ENCODE assay signal across 8 cellular contexts in the genomic region with DNA sequence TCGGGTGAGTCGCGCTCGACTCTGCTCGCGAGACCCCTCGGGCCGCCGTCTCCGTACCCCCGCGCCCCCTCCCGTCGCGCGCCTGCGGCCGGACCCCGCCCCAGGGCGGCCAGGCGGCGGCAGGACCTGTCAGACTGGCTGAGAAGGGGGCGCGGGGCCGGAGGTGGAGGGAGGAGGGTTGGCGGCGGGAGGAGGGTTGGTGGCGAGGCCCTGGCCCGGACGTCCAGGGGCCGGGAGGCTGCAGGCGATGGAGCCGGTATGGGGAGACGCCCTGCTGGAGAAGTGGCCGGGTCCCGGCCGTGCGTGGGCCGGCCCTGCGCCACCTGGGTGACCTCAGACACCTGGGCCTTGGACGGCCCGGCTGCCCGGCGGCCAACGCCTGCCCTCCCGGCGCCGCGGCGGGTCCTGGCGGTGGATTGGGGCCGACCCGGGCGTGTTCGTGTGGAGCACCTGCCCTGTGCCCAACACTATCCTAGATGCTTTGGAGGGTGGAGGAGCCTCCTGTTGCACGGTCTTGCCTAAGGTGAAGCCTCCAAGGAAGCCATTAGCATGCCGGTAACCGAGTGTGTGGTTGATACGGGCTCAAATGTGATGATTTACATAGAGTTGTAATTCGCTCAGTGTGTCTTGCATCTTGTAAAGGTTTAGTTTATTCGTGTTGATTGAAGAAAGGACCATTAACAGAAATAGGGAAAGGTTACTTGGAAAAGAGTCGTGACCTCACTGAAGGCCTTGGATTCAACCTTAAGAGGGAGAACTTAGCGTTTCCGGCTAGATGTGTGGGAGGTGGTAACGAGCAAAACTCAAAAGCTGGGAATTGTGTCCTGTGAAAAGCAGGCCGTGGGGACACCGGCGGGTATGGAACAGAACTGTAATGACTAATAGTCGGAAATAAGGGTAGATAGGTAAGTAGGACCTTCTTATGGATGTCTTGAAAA. TPM values are rescaled to one million over a fixed set of nuclear protein-coding genes. Genes with fewer than 3 reads are reported as not detected.
DNase-seq lines count a peak whose midpoint lies in the region; ATAC-seq, FAIRE-seq and TF ChIP-seq lines count a peak whose summit lies in the region.

No MANE protein-coding gene starts in this region.

- no peaks in the 10 kb centered on the region for H3K4me1 ChIP-seq in BE2C

- no peaks in the 10 kb centered on the region for H3K27me3 Mint-ChIP-seq in activated CD4-positive, alpha-beta T cell treated with anti-CD3 and anti-CD28 coated beads, Interleukin-2, amount 10 ng/mL, durations not matched to agents 24 days and 14 days
- no peaks in the 10 kb centered on the region for H3K27me3 Mint-ChIP-seq in naive thymus-derived CD8-positive, alpha-beta T cell

- peak overlapping the region; percentile 97 for H3K27ac ChIP-seq in epithelial cell of prostate

- POLR2A ChIA-PET in naive thymus-derived CD8-positive, alpha-beta T cell (lab: Charles Lee): interaction anchor here (0.5 to 5.3 kb wide), 20 partner anchors 9 to 403 kb away, joined by 3 to 244 read pairs (median 5); partner anchors contain the start of gene MYL12A

- H3K9me3 Mint-ChIP-seq in activated CD4-positive, alpha-beta T cell treated with anti-CD3 and anti-CD28 coated beads, Interleukin-2, amount 10 ng/mL, durations not matched to agents 24 days and 14 days: no peaks in the 10 kb centered on the region
- no peaks in the 10 kb centered on the region for H3K9me3 Mint-ChIP-seq in naive thymus-derived CD8-positive, alpha-beta T cell

- ATAC-seq in GM19455 (IDR thresholded peaks at IDR 0.05; ENCODE audit: unreplicated experiment) (peak; percentile 40), HG03521 (IDR thresholded peaks at IDR 0.05; ENCODE audit: unreplicated experiment) (peak; percentile 33)
- peak; percentile 40 to 47 for ATAC-seq in naive thymus-derived CD8-positive, alpha-beta T cell

- no peaks in the 10 kb centered on the region for H3K9me3 ChIP-seq in BE2C

- TF ChIP-seq CTCF in BE2C (IDR thresholded peaks at IDR 0.05; ENCODE audit: low read depth, low read length): no peak

- DNase-seq in BE2C: no peak
- DNase-seq in activated CD4-positive, alpha-beta T cell treated with anti-CD3 and anti-CD28 coated beads, Interleukin-2, amount 10 ng/mL, durations not matched to agents 24 days and 14 days: peak; percentile 79
- DNase-seq in epithelial cell of prostate (ENCODE audit: low read depth, low spot score): no peak
- peak in 9 of 10 donors; percentile 19 to 63 (median 33) for DNase-seq in naive thymus-derived CD8-positive, alpha-beta T cell
- DNase-seq in frontal cortex (ENCODE audit: low spot score in 2 of 2): no peak
- no peak for DNase-seq in dedifferentiated amniotic fluid mesenchymal stem cell (ENCODE audit: extremely low spot score)

- FAIRE-seq in frontal cortex (lab: Jason Lieb, UNC): no peak

- H3K27ac Mint-ChIP-seq in activated CD4-positive, alpha-beta T cell treated with anti-CD3 and anti-CD28 coated beads, Interleukin-2, amount 10 ng/mL, durations not matched to agents 24 days and 14 days: peak overlapping the region; percentile 98
- peak overlapping the region; percentile 89 to 100 (median 99) for H3K27ac Mint-ChIP-seq in naive thymus-derived CD8-positive, alpha-beta T cell

- no peaks in the 10 kb centered on the region for H3K27me3 ChIP-seq in BE2C

- H3K4me3 Mint-ChIP-seq in activated CD4-positive, alpha-beta T cell treated with anti-CD3 and anti-CD28 coated beads, Interleukin-2, amount 10 ng/mL, durations not matched to agents 24 days and 14 days: peak overlapping the region; percentile 89
- peak overlapping the region; percentile 91 to 100 (median 98) for H3K4me3 Mint-ChIP-seq in naive thymus-derived CD8-positive, alpha-beta T cell

- peaks cover 1% of the 10 kb centered on the region for H3K36me3 ChIP-seq in BE2C

- H3K4me3 ChIP-seq in BE2C (ENCODE audit: low read depth, low read length): peak overlapping the region; percentile 77

- intact Hi-C loops in activated CD4-positive, alpha-beta T cell treated with anti-CD3 and anti-CD28 coated beads, Interleukin-2, amount 10 ng/mL, durations not matched to agents 24 days and 14 days (cut with micrococcal nuclease): loop anchor here (1.0 to 5.0 kb wide), 3 partner anchors 35 to 605 kb away; partner anchors contain the start of gene SMCHD1

- peaks cover 26% of the 10 kb centered on the region for H3K36me3 Mint-ChIP-seq in activated CD4-positive, alpha-beta T cell treated with anti-CD3 and anti-CD28 coated beads, Interleukin-2, amount 10 ng/mL, durations not matched to agents 24 days and 14 days (ENCODE audit: low read depth)
- peaks cover 4 to 12% (median 10%) of the 10 kb centered on the region in 3 donors for H3K36me3 Mint-ChIP-seq in naive thymus-derived CD8-positive, alpha-beta T cell

- peaks cover 67% of the 10 kb centered on the region for H3K4me1 Mint-ChIP-seq in activated CD4-positive, alpha-beta T cell treated with anti-CD3 and anti-CD28 coated beads, Interleukin-2, amount 10 ng/mL, durations not matched to agents 24 days and 14 days
- peaks cover 43 to 89% (median 83%) of the 10 kb centered on the region in 4 donors for H3K4me1 Mint-ChIP-seq in naive thymus-derived CD8-positive, alpha-beta T cell

RNA-seq across cellular contexts. Expression of gene MYL12B, which starts 0.6 kb away (rescaled TPM):
- 72.0 TPM for polyA plus RNA-seq in BE2C (2012; ENCODE audit: insufficient read depth, insufficient read length, low read depth)
- total RNA-seq in activated CD4-positive, alpha-beta T cell treated with anti-CD3 and anti-CD28 coated beads, Interleukin-2, amount 10 ng/mL, durations not matched to agents 24 days and 14 days: 239 and 245 TPM in 2 replicates
- total RNA-seq in naive thymus-derived CD8-positive, alpha-beta T cell: 100 to 1,000 TPM; 184 to 194 TPM
- 100 to 1,000 TPM; 828 to 956 (median 830) TPM for polyA plus RNA-seq in naive thymus-derived CD8-positive, alpha-beta T cell
- 186 TPM for total RNA-seq in frontal cortex

RNA-seq across cellular contexts. Expression of gene MYL12A, which starts 14.9 kb away (rescaled TPM):
- 110 TPM for polyA plus RNA-seq in BE2C (2012; ENCODE audit: insufficient read depth, insufficient read length, low read depth)
- 337 and 340 TPM in 2 replicates for total RNA-seq in activated CD4-positive, alpha-beta T cell treated with anti-CD3 and anti-CD28 coated beads, Interleukin-2, amount 10 ng/mL, durations not matched to agents 24 days and 14 days
- 100 to 1,000 TPM; 432 to 443 TPM for total RNA-seq in naive thymus-derived CD8-positive, alpha-beta T cell
- polyA plus RNA-seq in naive thymus-derived CD8-positive, alpha-beta T cell: 1,000 to 10,000 TPM; 2,292 to 2,558 (median 2,421) TPM
- total RNA-seq in frontal cortex: 59.1 TPM

RNA-seq across cellular contexts. Expression of gene MYOM1, which starts 42.7 kb away (rescaled TPM):
- 0.56 TPM for polyA plus RNA-seq in BE2C (2012; ENCODE audit: insufficient read depth, insufficient read length, low read depth)
- 0.75 and 1.3 TPM in 2 replicates for total RNA-seq in activated CD4-positive, alpha-beta T cell treated with anti-CD3 and anti-CD28 coated beads, Interleukin-2, amount 10 ng/mL, durations not matched to agents 24 days and 14 days
- total RNA-seq in naive thymus-derived CD8-positive, alpha-beta T cell: 1 to 10 TPM; 5.5 to 5.6 TPM
- polyA plus RNA-seq in naive thymus-derived CD8-positive, alpha-beta T cell: 1 to 10 TPM in 1 of 3 donors, under 1 TPM in 2; 0.52 to 1.5 (median 0.88) TPM
- 0.82 TPM for total RNA-seq in frontal cortex

Comparison
In these comparisons a context has a peak if more than half of its experiments do, and no peak if none do; other contexts are left out.
1. DNase-seq: peak in activated CD4-positive, alpha-beta T cell treated with anti-CD3 and anti-CD28 coated beads, Interleukin-2, amount 10 ng/mL, durations not matched to agents 24 days and 14 days (single experiment) and naive thymus-derived CD8-positive, alpha-beta T cell (9 of 10); none in BE2C (single experiment), epithelial cell of prostate (single experiment), frontal cortex (0 of 2) and dedifferentiated amniotic fluid mesenchymal stem cell (single experiment).
2. Peak in every context shown above with its lines, with median percentiles within 50 percentile points of each other: ATAC-seq.